ENCODE assay signal across 21 cellular contexts in the genomic region with DNA sequence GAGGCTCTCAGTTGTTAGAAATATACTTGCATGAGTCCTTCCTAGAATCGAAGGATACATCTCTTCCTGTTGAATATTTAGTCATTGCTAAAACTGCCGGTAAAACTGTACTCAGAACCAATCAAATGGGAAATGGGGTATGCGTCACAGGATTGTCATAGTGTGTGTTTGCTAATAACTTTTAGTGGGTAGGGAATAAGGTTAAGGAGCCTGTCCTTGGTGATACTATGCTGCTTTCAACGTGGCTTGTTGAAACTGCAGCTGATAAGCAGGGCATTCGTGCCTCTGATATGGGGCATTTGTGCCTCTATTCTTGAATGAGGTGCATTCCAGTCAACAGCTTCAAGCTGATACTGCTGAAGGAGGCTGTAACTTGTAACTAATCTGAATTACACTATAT. TPM values are rescaled to one million over a fixed set of nuclear protein-coding genes. Genes with fewer than 3 reads are reported as not detected.
DNase-seq lines count a peak whose midpoint lies in the region; ATAC-seq, FAIRE-seq and TF ChIP-seq lines count a peak whose summit lies in the region.
"Had no signal": no experiment of that assay in that cellular context is flagged by ENCODE, and none has a peak within 500 bp of the region (broad histone marks: within the 10 kb centered on the region; RNA-seq: fewer than 3 reads in every experiment).

No MANE protein-coding gene starts in this region.

- H4K20me1 ChIP-seq in PC-3 (ENCODE audit: low read length) = no peaks in the 10 kb centered on the region
- H4K20me1 ChIP-seq in endothelial cell of umbilical vein (replicated peaks; ENCODE audit: control insufficient read depth, extremely low read depth, insufficient read depth, low read length) = no peaks in the 10 kb centered on the region
- no peaks in the 10 kb centered on the region for H4K20me1 ChIP-seq in hepatocyte (ENCODE audit: insufficient read depth, poor library complexity, severe bottlenecking)

- H3K27ac ChIP-seq in PC-3 (ENCODE audit: low read length) (peak overlapping the region; percentile 35), endothelial cell of umbilical vein (ENCODE audit: insufficient read depth, low read depth, low read length) (no peak overlapping the region), hepatocyte (peak overlapping the region; percentile 28)
- H3K27ac ChIP-seq: C4-2B, transverse colon had no signal

- no peaks in the 10 kb centered on the region for H3K9me1 ChIP-seq in endothelial cell of umbilical vein (replicated peaks; ENCODE audit: control insufficient read depth, extremely low read depth, insufficient read depth, low read length)

- POLR2A ChIA-PET in PC-3 (lab: Charles Lee; ENCODE audit: unreplicated experiment) (no interaction called here), endothelial cell of umbilical vein (lab: Charles Lee) (no interaction called here)

- H3K9me2 ChIP-seq in PC-3 (replicated peaks; ENCODE audit: low read length) = no peaks in the 10 kb centered on the region
- H3K9me2 ChIP-seq in hepatocyte (replicated peaks; ENCODE audit: insufficient read depth) = no peaks in the 10 kb centered on the region

- H3K9me3 ChIP-seq in PC-3 (ENCODE audit: low read length) (no peaks in the 10 kb centered on the region), endothelial cell of umbilical vein (replicated peaks; ENCODE audit: control insufficient read depth, insufficient read depth, low read length) (no peaks in the 10 kb centered on the region), hepatocyte (ENCODE audit: low read depth) (no peaks in the 10 kb centered on the region)
- H3K9me3 ChIP-seq: transverse colon had no signal

- no peak overlapping the region for H3K4me3 ChIP-seq in PC-3 (ENCODE audit: low read length)
- H3K4me3 ChIP-seq in endothelial cell of umbilical vein (replicated peaks in 1 of 3; ENCODE audit: insufficient read depth in 1 of 3, low read depth in 1 of 3, low read length in 3 of 3) = no peak overlapping the region
- no peak overlapping the region for H3K4me3 ChIP-seq in hepatocyte
- H3K4me3 ChIP-seq: transverse colon had no signal

- BruUV-seq in PC-3 (replicated peaks; lab: Mats Ljungman, UMichigan) (no TSS peak), endothelial cell of umbilical vein (replicated peaks; lab: Mats Ljungman, UMichigan) (no TSS peak)

- H3K79me2 ChIP-seq in PC-3 (ENCODE audit: low read length) (no peaks in the 10 kb centered on the region), endothelial cell of umbilical vein (ENCODE audit: control insufficient read depth, insufficient read depth, low read length) (no peaks in the 10 kb centered on the region), hepatocyte (no peaks in the 10 kb centered on the region)

- TF ChIP-seq POLR2A in endothelial cell of umbilical vein (IDR thresholded peaks at IDR 0.05; ENCODE audit: low read depth, low read length) = no peak

- TF ChIP-seq CTCF in PC-3 (conservative IDR thresholded peaks at IDR 0.05; ENCODE audit: low read depth, low read length) (no peak), endothelial cell of umbilical vein (IDR thresholded peaks at IDR 0.05; ENCODE audit: extremely low read depth in 1 of 2, insufficient read depth in 1 of 2, low read depth in 1 of 2, low read length in 2 of 2) (no peak), hepatocyte (IDR thresholded peaks at IDR 0.05; ENCODE audit: poor library complexity) (no peak), GM13976 (IDR thresholded peaks at IDR 0.05; ENCODE audit: borderline replicate concordance, control extremely low read depth, extremely low read depth, insufficient read depth, missing control alignments) (no peak)

- intact Hi-C loops in PC-3 (cut with micrococcal nuclease) = no loop called here
- intact Hi-C loops in endothelial cell of umbilical vein (cut with micrococcal nuclease) = loop anchor here (1.0 kb wide), 1 partner anchor 14 kb away; no protein-coding TSS in a partner anchor

- H3K4me1 ChIP-seq in PC-3 (ENCODE audit: insufficient read depth, low read length) (peaks cover 13% of the 10 kb centered on the region), endothelial cell of umbilical vein (ENCODE audit: control insufficient read depth, extremely low read depth, insufficient read depth, low read length) (no peaks in the 10 kb centered on the region), hepatocyte (ENCODE audit: insufficient read depth) (no peaks in the 10 kb centered on the region)
- H3K4me1 ChIP-seq: transverse colon had no signal

- peak; percentile 99 for ATAC-seq in PC-3
- ATAC-seq: Panc1 had no signal

- H3K36me3 ChIP-seq in PC-3 (ENCODE audit: low read depth, low read length) = no peaks in the 10 kb centered on the region
- H3K36me3 ChIP-seq in endothelial cell of umbilical vein (ENCODE audit: control insufficient read depth in 2 of 2, extremely low read depth in 1 of 2, insufficient read depth in 2 of 2, low read length in 2 of 2) = peaks cover 2% of the 10 kb centered on the region in 2 experiments
- H3K36me3 ChIP-seq in hepatocyte (replicated peaks; ENCODE audit: insufficient read depth, low read depth) = no peaks in the 10 kb centered on the region

- H3K9ac ChIP-seq in PC-3 (ENCODE audit: low read length) (no peak overlapping the region), endothelial cell of umbilical vein (replicated peaks; ENCODE audit: extremely low read depth, insufficient read depth, low read length) (no peak overlapping the region)

- CTCF ChIA-PET in PC-3 (lab: Charles Lee) (no interaction called here), endothelial cell of umbilical vein (lab: Charles Lee) (interaction anchor here (0.6 to 1.4 kb wide), 2 partner anchors 149 to 190 kb away, joined by 3 to 4 read pairs; no protein-coding TSS in a partner anchor)

- no peaks in the 10 kb centered on the region for H3K27me3 ChIP-seq in PC-3 (ENCODE audit: low read length)
- no peaks in the 10 kb centered on the region for H3K27me3 ChIP-seq in endothelial cell of umbilical vein (ENCODE audit: control insufficient read depth in 2 of 2, insufficient read depth in 2 of 2, low read length in 2 of 2)
- H3K27me3 ChIP-seq in hepatocyte = no peaks in the 10 kb centered on the region
- H3K27me3 ChIP-seq: transverse colon had no signal

- H3K4me2 ChIP-seq in PC-3 (ENCODE audit: low read length) = peak overlapping the region; percentile 42
- no peak overlapping the region for H3K4me2 ChIP-seq in endothelial cell of umbilical vein (ENCODE audit: insufficient read depth, low read length)
- no peak overlapping the region for H3K4me2 ChIP-seq in hepatocyte

- no peaks in the 10 kb centered on the region for H3F3A ChIP-seq in PC-3 (ENCODE audit: low read length, unreplicated experiment)

- DNase-seq in activated CD8-positive, alpha-beta memory T cell treated with anti-CD3 and anti-CD28 coated beads for 24 hours = peak; percentile 46
- no peak for DNase-seq in activated CD8-positive, alpha-beta memory T cell treated with anti-CD3 and anti-CD28 coated beads, Interleukin-2, amount 50 U/mL, for 48 hours
- DNase-seq in PC-3 = peak; percentile 75
- peak; percentile 30 for DNase-seq in endothelial cell of umbilical vein (ENCODE audit: low read depth, low spot score)
- no peak for DNase-seq in hepatocyte (ENCODE audit: low spot score)
- no peak for DNase-seq in SW 1271 (lab: John Stamatoyannopoulos, UW)
- DNase-seq in D341Med (ENCODE audit: low spot score) = no peak
- DNase-seq in GM13976 (ENCODE audit: low spot score) = no peak
- DNase-seq: activated CD4-positive, alpha-beta T cell treated with anti-CD3 and anti-CD28 coated beads, Interleukin-2, amount 50 U/mL, for 48 hours; activated effector memory CD4-positive, alpha-beta T cell treated with anti-CD3 and anti-CD28 coated beads, Interleukin-2, amount 50 U/mL, for 16 hours; DMS79; immature natural killer cell; mesendoderm; NCI-H82; stimulated activated naive CD4-positive, alpha-beta T cell; transverse colon had no signal

- in situ Hi-C loops in GM13976 (cut with MboI; ENCODE audit: low sequenced_read_pairs, unreplicated experiment) = no loop called here

- H2AFZ ChIP-seq in PC-3 (ENCODE audit: low read length) = peak overlapping the region; percentile 31; the same call in 1 of the 2 replicates
- H2AFZ ChIP-seq in endothelial cell of umbilical vein (ENCODE audit: low read depth, low read length) = peak overlapping the region; percentile 73
- no peak overlapping the region for H2AFZ ChIP-seq in hepatocyte

- peak; percentile 68 for FAIRE-seq in endothelial cell of umbilical vein (lab: Jason Lieb, UNC)
- FAIRE-seq: A204.1, GM19239, HTR-8/SVneo had no signal

- dilution Hi-C loops in endothelial cell of umbilical vein (cut with MboI; ENCODE audit: extremely low pct_ligation_motif_present, low sequenced_read_pairs) = no loop called here

- 82% methylated on average over 5 of the region's 5 CpGs for WGBS in hepatocyte (ENCODE audit: low lambda C conversion rate, missing lambda C conversion rate)

TF ChIP-seq in endothelial cell of umbilical vein, 7 proteins besides CTCF, POLR2A, EP300 and RAD21 (continues in another document):
- TF ChIP-seq MAX (IDR thresholded peaks at IDR 0.05; ENCODE audit: insufficient read depth, insufficient read length) (no peak), EZH2 (IDR thresholded peaks at IDR 0.05; ENCODE audit: borderline replicate concordance, low read depth, low read length, severe bottlenecking) (no peak)

RNA-seq across cellular contexts. Expression of gene HABP4, which starts 26.6 kb away (rescaled TPM):
- total RNA-seq in PC-3 (2014; rRNA removed) = 6.6 and 9.2 TPM in 2 replicates
- total RNA-seq in endothelial cell of umbilical vein = 11.1 and 11.7 TPM in 2 replicates
- 3.0 and 4.6 TPM in 2 replicates for polyA plus RNA-seq in endothelial cell of umbilical vein
- 6.9 and 8.0 TPM in 2 replicates for polyA plus RNA-seq in endothelial cell of umbilical vein (2011; cell fraction: cytosol; rRNA removed)
- polyA plus RNA-seq in endothelial cell of umbilical vein (2011; cell fraction: nucleus; rRNA removed) = 6.4 and 7.8 TPM in 2 replicates
- 10.7 and 11.3 TPM in 2 replicates for polyA plus RNA-seq in endothelial cell of umbilical vein (2012)
- 2.1 and 2.8 TPM in 2 replicates for polyA minus RNA-seq in endothelial cell of umbilical vein
- polyA minus RNA-seq in endothelial cell of umbilical vein (2011; cell fraction: cytosol; rRNA and poly(A)+ RNA removed) = 1.3 TPM
- polyA minus RNA-seq in endothelial cell of umbilical vein (2011; cell fraction: nucleus; rRNA and poly(A)+ RNA removed) = 1.3 and 1.6 TPM in 2 replicates
- total RNA-seq in hepatocyte = 12.9 and 13.1 TPM in 2 replicates
- 18.0 and 24.8 TPM in 2 replicates for polyA plus RNA-seq in hepatocyte

RNA-seq across cellular contexts. Expression of gene ZNF367, which starts 58.4 kb away (rescaled TPM):
- total RNA-seq in PC-3 (2014; rRNA removed) = 10.8 and 14.0 TPM in 2 replicates
- total RNA-seq in endothelial cell of umbilical vein = 8.6 and 10.0 TPM in 2 replicates
- polyA plus RNA-seq in endothelial cell of umbilical vein = 1.2 and 1.7 TPM in 2 replicates
- 2.0 and 2.1 TPM in 2 replicates for polyA plus RNA-seq in endothelial cell of umbilical vein (2011; cell fraction: cytosol; rRNA removed)
- polyA plus RNA-seq in endothelial cell of umbilical vein (2011; cell fraction: nucleus; rRNA removed) = 4.0 and 5.4 TPM in 2 replicates
- 1.5 and 3.0 TPM in 2 replicates for polyA plus RNA-seq in endothelial cell of umbilical vein (2012)
- 2.2 and 2.7 TPM in 2 replicates for polyA minus RNA-seq in endothelial cell of umbilical vein
- polyA minus RNA-seq in endothelial cell of umbilical vein (2011; cell fraction: cytosol; rRNA and poly(A)+ RNA removed) = 20.9 TPM
- 3.6 and 3.8 TPM in 2 replicates for polyA minus RNA-seq in endothelial cell of umbilical vein (2011; cell fraction: nucleus; rRNA and poly(A)+ RNA removed)
- 3.3 and 3.6 TPM in 2 replicates for total RNA-seq in hepatocyte
- 0.98 and 2.2 TPM in 2 replicates for polyA plus RNA-seq in hepatocyte

Comparison
In these comparisons a context has a peak if more than half of its experiments do, and no peak if none do; other contexts are left out.
1. DNase-seq: peak in activated CD8-positive, alpha-beta memory T cell treated with anti-CD3 and anti-CD28 coated beads for 24 hours (single experiment), PC-3 (single experiment) and endothelial cell of umbilical vein (single experiment); none in activated CD8-positive, alpha-beta memory T cell treated with anti-CD3 and anti-CD28 coated beads, Interleukin-2, amount 50 U/mL, for 48 hours (single experiment), hepatocyte (single experiment), SW 1271 (0 of 2), D341Med (single experiment) and GM13976 (single experiment).